ENCODE assay signal across 3 cellular contexts in the genomic region with DNA sequence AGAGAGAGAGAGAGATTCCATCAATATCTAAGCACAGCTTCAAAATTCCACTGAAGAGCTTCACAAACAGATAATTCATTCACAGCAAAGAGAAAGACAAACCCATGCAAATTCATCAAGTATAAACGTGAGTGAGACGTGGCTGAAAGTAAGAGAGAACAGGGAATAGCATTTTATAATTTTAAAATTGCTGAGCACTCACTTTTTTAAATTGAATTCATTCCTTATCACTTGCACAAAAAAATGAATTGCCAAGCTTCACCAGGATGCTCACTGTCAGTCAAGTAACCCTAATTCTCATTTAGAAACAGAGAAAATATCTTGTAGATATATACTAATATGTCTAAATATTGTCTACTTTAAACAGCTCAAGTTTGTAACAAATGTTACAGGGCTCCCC.
TF ChIP-seq lines count a peak whose summit lies in the region.

No MANE protein-coding gene starts in this region.

TF ChIP-seq in A549, 52 proteins besides CTCF, POLR2A, EP300 and RAD21:
- no peak for TF ChIP-seq ZNF302 (CRISPR knock-in tag; IDR thresholded peaks at IDR 0.05)
- peak; percentile 61 for TF ChIP-seq MAFK (IDR thresholded peaks at IDR 0.05; ENCODE audit: partially characterized antibody)
- TF ChIP-seq HOXB5 (CRISPR knock-in tag; IDR thresholded peaks at IDR 0.05): no peak
- TF ChIP-seq ZC3H11A (IDR thresholded peaks at IDR 0.05): no peak
- TF ChIP-seq, protein P1, sequence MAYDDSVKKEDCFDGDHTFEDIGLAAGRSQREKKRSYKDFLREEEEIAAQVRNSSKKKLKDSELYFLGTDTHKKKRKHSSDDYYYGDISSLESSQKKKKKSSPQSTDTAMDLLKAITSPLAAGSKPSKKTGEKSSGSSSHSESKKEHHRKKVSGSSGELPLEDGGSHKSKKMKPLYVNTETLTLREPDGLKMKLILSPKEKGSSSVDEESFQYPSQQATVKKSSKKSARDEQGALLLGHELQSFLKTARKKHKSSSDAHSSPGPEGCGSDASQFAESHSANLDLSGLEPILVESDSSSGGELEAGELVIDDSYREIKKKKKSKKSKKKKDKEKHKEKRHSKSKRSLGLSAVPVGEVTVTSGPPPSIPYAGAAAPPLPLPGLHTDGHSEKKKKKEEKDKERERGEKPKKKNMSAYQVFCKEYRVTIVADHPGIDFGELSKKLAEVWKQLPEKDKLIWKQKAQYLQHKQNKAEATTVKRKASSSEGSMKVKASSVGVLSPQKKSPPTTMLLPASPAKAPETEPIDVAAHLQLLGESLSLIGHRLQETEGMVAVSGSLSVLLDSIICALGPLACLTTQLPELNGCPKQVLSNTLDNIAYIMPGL (CRISPR knock-in tag; IDR thresholded peaks at IDR 0.05; ENCODE audit: borderline replicate concordance): no peak
- TF ChIP-seq RNF2 (IDR thresholded peaks at IDR 0.05; ENCODE audit: borderline replicate concordance, low read depth): no peak
TF ChIP-seq in A549: peak in this region for 1.

TF ChIP-seq in IMR-90, 13 proteins besides CTCF, POLR2A, EP300 and RAD21:
- TF ChIP-seq RCOR1 (IDR thresholded peaks at IDR 0.05; ENCODE audit: insufficient replicate concordance, low read length): no peak
- no peak for TF ChIP-seq MAZ (IDR thresholded peaks at IDR 0.05; ENCODE audit: borderline replicate concordance, low read depth, low read length)
- no peak for TF ChIP-seq NFE2L2 (IDR thresholded peaks at IDR 0.05; ENCODE audit: low read depth, low read length)
- TF ChIP-seq MAFK (IDR thresholded peaks at IDR 0.05; ENCODE audit: low read depth, low read length): peak; percentile 88
- TF ChIP-seq BHLHE40 (IDR thresholded peaks at IDR 0.05; ENCODE audit: low read depth, low read length): no peak
- no peak for TF ChIP-seq CEBPB (IDR thresholded peaks at IDR 0.05; ENCODE audit: low read depth, low read length)
- no peak for TF ChIP-seq SMC3 (IDR thresholded peaks at IDR 0.05; ENCODE audit: low read depth, low read length)

TF ChIP-seq in H1, 55 proteins besides CTCF, POLR2A, EP300 and RAD21:
- no peak for TF ChIP-seq HDAC2 (IDR thresholded peaks at IDR 0.05; ENCODE audit: borderline replicate concordance in 1 of 2, low read depth in 2 of 2, low read length in 2 of 2)
- peak; percentile 28; the same call in 1 of the 2 replicates for TF ChIP-seq MAFK (IDR thresholded peaks at IDR 0.05; ENCODE audit: low read depth, low read length)
